9 cellular contexts compared by ENCODE assay signal in genomic region chr15:90593469-90594158, GRCh38.
A peak's percentile ranks its signal among the peaks of the same experiment; 100 is the strongest.
DNase-seq lines count a peak whose midpoint lies in the region; ATAC-seq and TF ChIP-seq lines count a peak whose summit lies in the region.
"Had no signal": no experiment of that assay in that cellular context is flagged by ENCODE, and none has a peak within 500 bp of the region (broad histone marks: within the 10 kb centered on the region; RNA-seq: fewer than 3 reads in every experiment).

No MANE protein-coding gene starts in this region.

- POLR2A ChIA-PET in CD8-positive, alpha-beta T cell (lab: Charles Lee) = interaction anchor here (0.7 to 1.4 kb wide), 3 partner anchors 18 to 185 kb away, joined by 3 to 4 read pairs (median 4); no protein-coding TSS in a partner anchor

- no peak for DNase-seq in CD8-positive, alpha-beta T cell
- DNase-seq in body of pancreas (no peak), MV-4-11 (lab: John Stamatoyannopoulos, UW) (no peak), glomerular visceral epithelial cell (ENCODE audit: extremely low spot score) (no peak), UCSD-AML1 (lab: John Stamatoyannopoulos, UW; ENCODE audit: unreplicated experiment) (no peak)
- DNase-seq in stimulated activated naive CD4-positive, alpha-beta T cell (lab: John Stamatoyannopoulos, UW) = no peak

- H3K27ac Mint-ChIP-seq in CD8-positive, alpha-beta T cell = peak overlapping the region; percentile 99

- peak overlapping the region; percentile 85 for H3K4me3 Mint-ChIP-seq in CD8-positive, alpha-beta T cell

- H3K4me1 Mint-ChIP-seq in CD8-positive, alpha-beta T cell (ENCODE audit: low read depth) = peaks cover 70% of the 10 kb centered on the region

- H3K27me3 Mint-ChIP-seq in CD8-positive, alpha-beta T cell (ENCODE audit: low read depth) = no peaks in the 10 kb centered on the region

- H3K36me3 ChIP-seq in CD8-positive, alpha-beta T cell (ENCODE audit: insufficient read depth, low read length) = no peaks in the 10 kb centered on the region
- no peaks in the 10 kb centered on the region for H3K36me3 ChIP-seq in KOPT-K1 (ENCODE audit: insufficient read depth, low read length)
- no peaks in the 10 kb centered on the region for H3K36me3 ChIP-seq in body of pancreas (replicated peaks in 1 of 2; ENCODE audit: insufficient read depth in 1 of 2, low read depth in 2 of 2)
- peaks cover 4% of the 10 kb centered on the region for H3K36me3 ChIP-seq in rectal smooth muscle tissue (ENCODE audit: control insufficient read depth, insufficient read depth, low read length)

- CTCF ChIA-PET in CD8-positive, alpha-beta T cell (lab: Charles Lee) = interaction anchor here (1.3 kb wide), 1 partner anchor 16 kb away, joined by 3 read pairs; no protein-coding TSS in a partner anchor

- H3K9me3 ChIP-seq in CD8-positive, alpha-beta T cell (ENCODE audit: low read length) = no peaks in the 10 kb centered on the region
- no peaks in the 10 kb centered on the region for H3K9me3 ChIP-seq in KOPT-K1 (ENCODE audit: insufficient read depth, low read length, poor library complexity, severe bottlenecking)
- H3K9me3 ChIP-seq in body of pancreas = no peaks in the 10 kb centered on the region

- peak overlapping the region; percentile 62 for H3K27ac ChIP-seq in CD8-positive, alpha-beta T cell (ENCODE audit: low read depth, low read length)
- peak overlapping the region; percentile 88 for H3K27ac ChIP-seq in KOPT-K1 (ENCODE audit: low read depth, low read length, poor library complexity, severe bottlenecking)
- peak overlapping the region in 3 of 4 donors; percentile 65 to 81 (median 69) for H3K27ac ChIP-seq in body of pancreas
- H3K27ac ChIP-seq in rectal smooth muscle tissue (ENCODE audit: low read depth, low read length) = no peak overlapping the region

- H3K9me3 Mint-ChIP-seq in CD8-positive, alpha-beta T cell = no peaks in the 10 kb centered on the region

- intact Hi-C loops in CD8-positive, alpha-beta T cell (cut with DNase I, micrococcal nuclease) = loop anchor here (1.0 to 2.0 kb wide), 4 partner anchors 19 to 64 kb away; partner anchors contain the start of gene CRTC3 (in 1 of the 2)
- intact Hi-C loops in body of pancreas (cut with DNase I) = no loop called here

- no peaks in the 10 kb centered on the region for H3K27me3 ChIP-seq in CD8-positive, alpha-beta T cell (ENCODE audit: insufficient read depth, low read length)
- H3K27me3 ChIP-seq in body of pancreas = no peaks in the 10 kb centered on the region
- H3K27me3 ChIP-seq in rectal smooth muscle tissue (ENCODE audit: control insufficient read depth, insufficient read depth, low read length) = no peaks in the 10 kb centered on the region

- no peak overlapping the region for H3K9ac ChIP-seq in rectal smooth muscle tissue (ENCODE audit: low read length)

- 79 to 85% methylated on average over 10 of the region's 10 CpGs for WGBS in body of pancreas, 2 donors

- H3K4me3 ChIP-seq in CD8-positive, alpha-beta T cell (ENCODE audit: low read depth, low read length) = peak overlapping the region; percentile 30
- H3K4me3 ChIP-seq in body of pancreas (no peak overlapping the region), rectal smooth muscle tissue (ENCODE audit: low read length) (peak overlapping the region; percentile 11)
- H3K4me3 ChIP-seq: lung had no signal

- no peak for TF ChIP-seq CTCF in CD8-positive, alpha-beta T cell (IDR thresholded peaks at IDR 0.05)
- TF ChIP-seq CTCF in body of pancreas (IDR thresholded peaks at IDR 0.05) = no peak

- no peak for TF ChIP-seq POLR2A in body of pancreas (IDR thresholded peaks at IDR 0.05)

- no peak for ATAC-seq in CD8-positive, alpha-beta T cell
- no peak for ATAC-seq in body of pancreas

- H3K4me1 ChIP-seq in CD8-positive, alpha-beta T cell (ENCODE audit: insufficient read depth, low read length) = peaks cover 65% of the 10 kb centered on the region
- H3K4me1 ChIP-seq in body of pancreas (peaks cover 18% of the 10 kb centered on the region), rectal smooth muscle tissue (ENCODE audit: control insufficient read depth, insufficient read depth, low read length) (peaks cover 11% of the 10 kb centered on the region)

- peaks cover 29% of the 10 kb centered on the region for H3K36me3 Mint-ChIP-seq in CD8-positive, alpha-beta T cell

Comparison
In these comparisons a context has a peak if more than half of its experiments do, and no peak if none do; other contexts are left out.
1. H3K4me3 ChIP-seq: peak in CD8-positive, alpha-beta T cell (single experiment) and rectal smooth muscle tissue (single experiment); none in body of pancreas (0 of 2).